In genomic region chr3:100257601-100258000, GRCh38 we compare ENCODE assay signal across 16 cellular contexts. TPM values are rescaled to one million over a fixed set of nuclear protein-coding genes. Genes with fewer than 3 reads are reported as not detected.
DNase-seq lines count a peak whose midpoint lies in the region; ATAC-seq and TF ChIP-seq lines count a peak whose summit lies in the region.
"Had no signal": no experiment of that assay in that cellular context is flagged by ENCODE, and none has a peak within 500 bp of the region (broad histone marks: within the 10 kb centered on the region; RNA-seq: fewer than 3 reads in every experiment).

No MANE protein-coding gene starts in this region.

- H3K36me3 Mint-ChIP-seq in naive thymus-derived CD4-positive, alpha-beta T cell: peaks cover 0 to 6% (median 0%) of the 10 kb centered on the region in 5 donors
- H3K36me3 Mint-ChIP-seq: brain had no signal

- H4K91ac ChIP-seq in neuronal stem cell (ENCODE audit: low read depth, low read length, poor library complexity): no peak overlapping the region

- no peak overlapping the region for H3K18ac ChIP-seq in neuronal stem cell (ENCODE audit: low read length)

- in situ Hi-C loops in GM23248 (cut with MboI): no loop called here

- H3K27me3 ChIP-seq in GM23248 (replicated peaks; ENCODE audit: insufficient read depth): no peaks in the 10 kb centered on the region
- H3K27me3 ChIP-seq in neuronal stem cell (ENCODE audit: control insufficient read depth in 3 of 3, insufficient read depth in 3 of 3, low read depth in 1 of 3, low read length in 3 of 3): no peaks in the 10 kb centered on the region
- H3K27me3 ChIP-seq in naive thymus-derived CD4-positive, alpha-beta T cell (ENCODE audit: control insufficient read depth in 2 of 2, insufficient read depth in 2 of 2, low read length in 2 of 2): no peaks in the 10 kb centered on the region
- H3K27me3 ChIP-seq: dorsolateral prefrontal cortex, tibial nerve had no signal

- H2BK5ac ChIP-seq in neuronal stem cell (ENCODE audit: low read length): no peak overlapping the region

- H3K4me1 ChIP-seq in GM23248 (ENCODE audit: insufficient read depth) (peaks cover 47% of the 10 kb centered on the region), neuronal stem cell (ENCODE audit: control insufficient read depth in 2 of 2, insufficient read depth in 1 of 2, low read depth in 1 of 2, low read length in 2 of 2) (peaks cover 6 to 8% of the 10 kb centered on the region in 2 donors)
- H3K4me1 ChIP-seq in naive thymus-derived CD4-positive, alpha-beta T cell (ENCODE audit: control insufficient read depth in 2 of 2, insufficient read depth in 2 of 2, low read length in 2 of 2): peaks cover 10 to 15% of the 10 kb centered on the region in 2 donors

- intact Hi-C loops in naive thymus-derived CD4-positive, alpha-beta T cell (cut with micrococcal nuclease): loop anchor here in 1 of 2 donors (10.0 kb wide), 1 partner anchor 1443 kb away; no protein-coding TSS in a partner anchor

- no peak overlapping the region for H2BK120ac ChIP-seq in neuronal stem cell (ENCODE audit: low read depth, low read length)

- H3K79me1 ChIP-seq in neuronal stem cell (ENCODE audit: low read depth, low read length): peaks cover 3% of the 10 kb centered on the region

- H3K9me3 ChIP-seq in GM23248 (ENCODE audit: low read depth) (no peaks in the 10 kb centered on the region), neuronal stem cell (replicated peaks in 1 of 2; ENCODE audit: control insufficient read depth in 2 of 2, insufficient read depth in 1 of 2, low read depth in 1 of 2, low read length in 2 of 2) (no peaks in the 10 kb centered on the region)
- no peaks in the 10 kb centered on the region for H3K9me3 ChIP-seq in naive thymus-derived CD4-positive, alpha-beta T cell (ENCODE audit: control insufficient read depth in 2 of 3, low read length in 3 of 3)
- H3K9me3 ChIP-seq: tibial nerve had no signal

- CTCF ChIA-PET in naive thymus-derived CD4-positive, alpha-beta T cell (lab: Charles Lee): interaction anchor here (0.8 kb wide), 1 partner anchor 427 kb away, joined by 4 read pairs; no protein-coding TSS in a partner anchor

- peaks cover 35% of the 10 kb centered on the region for H3F3A ChIP-seq in GM23248 (ENCODE audit: insufficient read depth)

- no peak overlapping the region for H2BK15ac ChIP-seq in neuronal stem cell (ENCODE audit: low read length)

- no peak overlapping the region for H3K14ac ChIP-seq in neuronal stem cell (ENCODE audit: low read length)

- WGBS in GM23248 (ENCODE audit: low coverage in 1 of 2, low lambda C conversion rate in 2 of 2, missing lambda C conversion rate in 2 of 2), 2 experiments: 7 to 16% methylated on average over 3 of the region's 3 CpGs
- no CpG with 5 or more reads among the region's 3 CpGs for WGBS in neuronal stem cell (ENCODE audit: extremely low coverage in 2 of 2, insufficient read length in 2 of 2, insufficient replicate concordance in 1 of 2), 2 donors

- H2BK12ac ChIP-seq in neuronal stem cell (ENCODE audit: low read length): no peak overlapping the region

- no peak for ATAC-seq in naive thymus-derived CD4-positive, alpha-beta T cell
- ATAC-seq in HG02981 (IDR thresholded peaks at IDR 0.05; ENCODE audit: unreplicated experiment): no peak
- ATAC-seq: left lobe of liver had no signal

- H3K9me2 ChIP-seq in GM23248 (ENCODE audit: insufficient read depth): no peaks in the 10 kb centered on the region

- no peaks in the 10 kb centered on the region for H3K27me3 Mint-ChIP-seq in naive thymus-derived CD4-positive, alpha-beta T cell

- H3K9ac ChIP-seq in GM23248 (peak overlapping the region; percentile 43), neuronal stem cell (ENCODE audit: low read depth, low read length, poor library complexity) (no peak overlapping the region)

- H3K4me2 ChIP-seq in GM23248 (ENCODE audit: unreplicated experiment) (peak overlapping the region; percentile 64), neuronal stem cell (ENCODE audit: insufficient read depth, low read length, poor library complexity, severe bottlenecking) (no peak overlapping the region)

- DNase-seq in AG10803 (ENCODE audit: low read depth) (peak; percentile 69), GM23248 (peak; percentile 88), amniotic epithelial cell (ENCODE audit: low read depth) (peak; percentile 37), neuronal stem cell (ENCODE audit: low spot score) (no peak), NCI-H2081 treated with DMSO at 0.1 percent for 48 hours (lab: John Stamatoyannopoulos, UW) (no peak), COLO668 (lab: John Stamatoyannopoulos, UW; ENCODE audit: unreplicated experiment) (no peak)
- DNase-seq in naive thymus-derived CD4-positive, alpha-beta T cell: no peak
- DNase-seq: activated effector memory CD4-positive, alpha-beta T cell treated with Interleukin-2 at 50 U/mL for 16 hours; dorsolateral prefrontal cortex; H7; NCI-H1105 treated with DMSO at 0.1 percent for 48 hours; stimulated activated CD8-positive, alpha-beta memory T cell treated with anti-CD3 and anti-CD28 coated beads, Interleukin-4, amount 100 ng/mL, for 48 hours had no signal

- H4K8ac ChIP-seq in neuronal stem cell (ENCODE audit: low read depth, low read length): no peak overlapping the region

- no peak overlapping the region for H3K4ac ChIP-seq in neuronal stem cell (ENCODE audit: low read length)

- H2AFZ ChIP-seq in GM23248 (no peak overlapping the region), neuronal stem cell (ENCODE audit: low read length) (peak overlapping the region; percentile 23)

- peak overlapping the region in 1 of 9 donors; percentile 36 for H3K27ac Mint-ChIP-seq in naive thymus-derived CD4-positive, alpha-beta T cell

- no peak overlapping the region for H3K4me3 ChIP-seq in AG10803 (ENCODE audit: low read length)
- peak overlapping the region; percentile 31; the same call in 1 of the 2 replicates for H3K4me3 ChIP-seq in GM23248
- H3K4me3 ChIP-seq in neuronal stem cell (ENCODE audit: low read length in 2 of 2): no peak overlapping the region
- no peak overlapping the region for H3K4me3 ChIP-seq in naive thymus-derived CD4-positive, alpha-beta T cell (ENCODE audit: low read length)
- H3K4me3 ChIP-seq: dorsolateral prefrontal cortex, tibial nerve had no signal

- H3K9me3 Mint-ChIP-seq in naive thymus-derived CD4-positive, alpha-beta T cell: no peaks in the 10 kb centered on the region

- H2AK5ac ChIP-seq in neuronal stem cell (ENCODE audit: low read depth, low read length): no peak overlapping the region

- H3K23ac ChIP-seq in neuronal stem cell (ENCODE audit: low read depth, low read length, poor library complexity): no peak overlapping the region

- peak overlapping the region in 2 of 10 donors; percentile 0 to 30 for H3K4me3 Mint-ChIP-seq in naive thymus-derived CD4-positive, alpha-beta T cell

- H3K27ac ChIP-seq in GM23248 (peak overlapping the region; percentile 69), neuronal stem cell (replicated peaks; ENCODE audit: low read length) (no peak overlapping the region)
- no peak overlapping the region for H3K27ac ChIP-seq in naive thymus-derived CD4-positive, alpha-beta T cell (ENCODE audit: low read depth, low read length)
- H3K27ac ChIP-seq: dorsolateral prefrontal cortex had no signal

- peaks cover 13% of the 10 kb centered on the region for H3K79me2 ChIP-seq in GM23248 (ENCODE audit: insufficient read depth)

- no peaks in the 10 kb centered on the region for H3K36me3 ChIP-seq in GM23248 (ENCODE audit: low read depth)
- no peaks in the 10 kb centered on the region for H3K36me3 ChIP-seq in neuronal stem cell (replicated peaks in 1 of 2; ENCODE audit: control insufficient read depth in 2 of 2, insufficient read depth in 2 of 2, low read length in 2 of 2)
- H3K36me3 ChIP-seq in naive thymus-derived CD4-positive, alpha-beta T cell (ENCODE audit: control insufficient read depth in 2 of 3, insufficient read depth in 3 of 3, low read length in 3 of 3): no peaks in the 10 kb centered on the region
- H3K36me3 ChIP-seq: tibial nerve had no signal

- no peak for TF ChIP-seq CTCF in AG10803 (conservative IDR thresholded peaks at IDR 0.05; ENCODE audit: low read length)

- H4K20me1 ChIP-seq in GM23248 (ENCODE audit: insufficient read depth): no peaks in the 10 kb centered on the region

- POLR2A ChIA-PET in naive thymus-derived CD4-positive, alpha-beta T cell (lab: Charles Lee): interaction anchor here (0.6 kb wide), 2 partner anchors 70 to 426 kb away, joined by 3 read pairs; no protein-coding TSS in a partner anchor

- H3K4me1 Mint-ChIP-seq in naive thymus-derived CD4-positive, alpha-beta T cell: peaks cover 21 to 47% (median 37%) of the 10 kb centered on the region in 7 donors

RNA-seq across cellular contexts. Expression of gene TBC1D23, which starts 3.2 kb away (rescaled TPM):
- 82.5 and 103 TPM in 2 replicates for total RNA-seq in GM23248 (2014; rRNA removed; shearing (Covaris generic))
- 53.0 and 54.1 TPM in 2 replicates for polyA plus RNA-seq in GM23248 (2016; fragmentation: Nextera tagmentation; extraction: Ambion mirVana)
- polyA plus RNA-seq in neuronal stem cell (2013, experiment 1 of 2): 13.4 TPM
- polyA plus RNA-seq in neuronal stem cell (2013, experiment 2 of 2): 14.1 TPM
- 10 to 100 TPM; 30.8 to 42.4 (median 33.9) TPM for total RNA-seq in naive thymus-derived CD4-positive, alpha-beta T cell
- polyA plus RNA-seq in naive thymus-derived CD4-positive, alpha-beta T cell: 10 to 100 TPM; 14.0 to 17.5 TPM

Comparison
In these comparisons a context has a peak if more than half of its experiments do, and no peak if none do; other contexts are left out.
1. DNase-seq: peak in AG10803 (single experiment), GM23248 (single experiment) and amniotic epithelial cell (single experiment); none in neuronal stem cell (single experiment), naive thymus-derived CD4-positive, alpha-beta T cell (0 of 9), NCI-H2081 treated with DMSO at 0.1 percent for 48 hours (single experiment) and COLO668 (single experiment).